2 cellular contexts compared by ENCODE assay signal in the genomic region with DNA sequence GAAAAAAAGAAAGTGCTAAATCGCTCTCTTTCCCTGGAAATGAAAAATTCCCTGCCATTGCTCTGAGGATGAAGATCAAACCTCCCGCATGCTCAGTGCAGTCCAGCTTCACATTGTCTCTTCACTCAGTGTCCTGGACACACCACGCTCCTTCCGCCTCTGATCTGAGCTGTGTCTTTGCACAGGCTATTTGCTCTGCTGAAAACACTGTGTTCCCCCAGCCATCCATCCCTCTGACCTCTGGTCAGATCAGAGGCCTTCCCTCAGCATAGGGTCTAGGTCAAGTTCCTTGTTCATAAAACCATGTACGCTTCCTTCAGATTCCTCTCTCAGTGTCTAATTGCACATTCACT.
TF ChIP-seq lines count a peak whose summit lies in the region.

No MANE protein-coding gene starts in this region.

TF ChIP-seq in liver, 16 proteins besides CTCF, POLR2A, EP300 and RAD21:
- TF ChIP-seq NR2F2 (IDR thresholded peaks at IDR 0.05) (peak; percentile 81), RXRA (IDR thresholded peaks at IDR 0.05) (no peak)
TF ChIP-seq in liver: peak in this region for 1.

TF ChIP-seq in HepG2, 621 proteins besides CTCF, POLR2A, EP300 and RAD21:
- TF ChIP-seq ZNF564 (CRISPR knock-in tag; IDR thresholded peaks at IDR 0.05) (no peak), CREM (IDR thresholded peaks at IDR 0.05) (no peak), CREM (CRISPR knock-in tag; IDR thresholded peaks at IDR 0.05) (no peak), SRSF9 (IDR thresholded peaks at IDR 0.05; ENCODE audit: borderline replicate concordance, insufficient read depth, low read depth, low read length, poor library complexity, severe bottlenecking) (no peak), NFIB (CRISPR knock-in tag; IDR thresholded peaks at IDR 0.05; ENCODE audit: borderline replicate concordance) (no peak), FOXO1 (CRISPR knock-in tag; IDR thresholded peaks at IDR 0.05) (no peak), CENPX (CRISPR knock-in tag; IDR thresholded peaks at IDR 0.05) (no peak), SIX4 (CRISPR knock-in tag; IDR thresholded peaks at IDR 0.05) (no peak)
- TF ChIP-seq, protein P1, sequence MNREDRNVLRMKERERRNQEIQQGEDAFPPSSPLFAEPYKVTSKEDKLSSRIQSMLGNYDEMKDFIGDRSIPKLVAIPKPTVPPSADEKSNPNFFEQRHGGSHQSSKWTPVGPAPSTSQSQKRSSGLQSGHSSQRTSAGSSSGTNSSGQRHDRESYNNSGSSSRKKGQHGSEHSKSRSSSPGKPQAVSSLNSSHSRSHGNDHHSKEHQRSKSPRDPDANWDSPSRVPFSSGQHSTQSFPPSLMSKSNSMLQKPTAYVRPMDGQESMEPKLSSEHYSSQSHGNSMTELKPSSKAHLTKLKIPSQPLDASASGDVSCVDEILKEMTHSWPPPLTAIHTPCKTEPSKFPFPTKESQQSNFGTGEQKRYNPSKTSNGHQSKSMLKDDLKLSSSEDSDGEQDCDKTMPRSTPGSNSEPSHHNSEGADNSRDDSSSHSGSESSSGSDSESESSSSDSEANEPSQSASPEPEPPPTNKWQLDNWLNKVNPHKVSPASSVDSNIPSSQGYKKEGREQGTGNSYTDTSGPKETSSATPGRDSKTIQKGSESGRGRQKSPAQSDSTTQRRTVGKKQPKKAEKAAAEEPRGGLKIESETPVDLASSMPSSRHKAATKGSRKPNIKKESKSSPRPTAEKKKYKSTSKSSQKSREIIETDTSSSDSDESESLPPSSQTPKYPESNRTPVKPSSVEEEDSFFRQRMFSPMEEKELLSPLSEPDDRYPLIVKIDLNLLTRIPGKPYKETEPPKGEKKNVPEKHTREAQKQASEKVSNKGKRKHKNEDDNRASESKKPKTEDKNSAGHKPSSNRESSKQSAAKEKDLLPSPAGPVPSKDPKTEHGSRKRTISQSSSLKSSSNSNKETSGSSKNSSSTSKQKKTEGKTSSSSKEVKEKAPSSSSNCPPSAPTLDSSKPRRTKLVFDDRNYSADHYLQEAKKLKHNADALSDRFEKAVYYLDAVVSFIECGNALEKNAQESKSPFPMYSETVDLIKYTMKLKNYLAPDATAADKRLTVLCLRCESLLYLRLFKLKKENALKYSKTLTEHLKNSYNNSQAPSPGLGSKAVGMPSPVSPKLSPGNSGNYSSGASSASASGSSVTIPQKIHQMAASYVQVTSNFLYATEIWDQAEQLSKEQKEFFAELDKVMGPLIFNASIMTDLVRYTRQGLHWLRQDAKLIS (CRISPR knock-in tag; IDR thresholded peaks at IDR 0.05) = no peak
- TF ChIP-seq, protein P2, sequence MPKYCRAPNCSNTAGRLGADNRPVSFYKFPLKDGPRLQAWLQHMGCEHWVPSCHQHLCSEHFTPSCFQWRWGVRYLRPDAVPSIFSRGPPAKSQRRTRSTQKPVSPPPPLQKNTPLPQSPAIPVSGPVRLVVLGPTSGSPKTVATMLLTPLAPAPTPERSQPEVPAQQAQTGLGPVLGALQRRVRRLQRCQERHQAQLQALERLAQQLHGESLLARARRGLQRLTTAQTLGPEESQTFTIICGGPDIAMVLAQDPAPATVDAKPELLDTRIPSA (CRISPR knock-in tag; IDR thresholded peaks at IDR 0.05; ENCODE audit: borderline replicate concordance) = no peak
